Comparison of ENCODE assay signal across 9 cellular contexts in genomic region chr10:43390791-43391190, GRCh38. TPM values are rescaled to one million over a fixed set of nuclear protein-coding genes. Genes with fewer than 3 reads are reported as not detected.
DNase-seq lines count a peak whose midpoint lies in the region; ATAC-seq, FAIRE-seq and TF ChIP-seq lines count a peak whose summit lies in the region.
"Had no signal": no experiment of that assay in that cellular context is flagged by ENCODE, and none has a peak within 500 bp of the region (broad histone marks: within the 10 kb centered on the region; RNA-seq: fewer than 3 reads in every experiment).

No MANE protein-coding gene starts in this region.

- POLR2A ChIA-PET in GM12878 (lab: Charles Lee), result no interaction called here

- peaks cover 58% of the 10 kb centered on the region for H3K79me2 ChIP-seq in GM12878 (ENCODE audit: control insufficient read depth, insufficient read depth, low read length)

- DNase-seq in CD1c-positive myeloid dendritic cell (ENCODE audit: extremely low spot score) (peak; percentile 40), Kasumi-1 (lab: John Stamatoyannopoulos, UW) (peak; percentile 64 to 65), GM12878 (ENCODE audit: low read depth, low spot score) (no peak), kidney (peak; percentile 22), type B pancreatic cell (ENCODE audit: extremely low spot score, unreplicated experiment) (no peak), amniotic stem cell (lab: John Stamatoyannopoulos, UW) (no peak)

- RAD21 ChIA-PET in GM12878 (lab: Charles Lee; ENCODE audit: unreplicated experiment), result interaction anchor here (1.6 kb wide), 1 partner anchor 136 kb away, joined by 4 read pairs; no protein-coding TSS in a partner anchor

- no peak for TF ChIP-seq POLR2A in GM12878 (IDR thresholded peaks at IDR 0.05; ENCODE audit: low read depth, low read length)

- H3K4me3 ChIP-seq in GM12878 (no peak overlapping the region), kidney (ENCODE audit: low read length in 2 of 2) (no peak overlapping the region)

- peak overlapping the region; percentile 35 for H3K27ac Mint-ChIP-seq in type B pancreatic cell

- peaks cover 37% of the 10 kb centered on the region for H3K4me1 Mint-ChIP-seq in type B pancreatic cell (ENCODE audit: unreplicated experiment)

- H3K36me3 ChIP-seq in GM12878 (ENCODE audit: control insufficient read depth in 2 of 2, insufficient read depth in 2 of 2, low read length in 1 of 2), result peaks cover 38 to 52% of the 10 kb centered on the region in 2 experiments
- peaks cover 50 to 71% of the 10 kb centered on the region in 2 donors for H3K36me3 ChIP-seq in kidney (ENCODE audit: control insufficient read depth in 1 of 2, insufficient read depth in 2 of 2, low read length in 2 of 2)

- H3K27ac ChIP-seq in GM12878 (ENCODE audit: control insufficient read depth, insufficient read depth), result no peak overlapping the region
- H3K27ac ChIP-seq in kidney (ENCODE audit: low read depth in 2 of 2, low read length in 2 of 2), result no peak overlapping the region
- H3K27ac ChIP-seq: HL-60 had no signal

- ATAC-seq in GM12878 (peak; percentile 60), GM21737 (IDR thresholded peaks at IDR 0.05; ENCODE audit: unreplicated experiment) (no peak), GM21526 (IDR thresholded peaks at IDR 0.05; ENCODE audit: low FRiP score, unreplicated experiment) (no peak)

- peaks cover 60% of the 10 kb centered on the region for H3K36me3 Mint-ChIP-seq in type B pancreatic cell

- H3K4me2 ChIP-seq in GM12878 (ENCODE audit: control insufficient read depth, insufficient read depth), result no peak overlapping the region

- no peaks in the 10 kb centered on the region for H3K27me3 ChIP-seq in GM12878 (replicated peaks in 1 of 2; ENCODE audit: control insufficient read depth in 2 of 2, insufficient read depth in 2 of 2, low read length in 1 of 2)

- intact Hi-C loops in GM12878 (cut with micrococcal nuclease; ENCODE audit: unreplicated experiment) (loop anchor here (10.0 kb wide), 1 partner anchor 756 kb away; the partner anchor contains the start of gene ZNF33B), kidney (cut with DNase I) (no loop called here)

- BruUV-seq in GM12878 (replicated peaks; lab: Mats Ljungman, UMichigan), result no TSS peak

- H3K4me1 ChIP-seq in GM12878 (ENCODE audit: control insufficient read depth, insufficient read depth, low read length), result peaks cover 8% of the 10 kb centered on the region
- H3K4me1 ChIP-seq in kidney (ENCODE audit: control insufficient read depth in 1 of 2, insufficient read depth in 1 of 2, low read depth in 1 of 2, low read length in 2 of 2), result peaks cover 5 to 15% of the 10 kb centered on the region in 2 donors

- no peaks in the 10 kb centered on the region for H3K27me3 Mint-ChIP-seq in type B pancreatic cell

- 53% methylated on average over 5 of the region's 5 CpGs for WGBS in GM12878 (ENCODE audit: insufficient coverage, insufficient replicate concordance, low lambda C conversion rate, missing lambda C conversion rate)

- SMC1A ChIA-PET in GM12878 (lab: Charles Lee; ENCODE audit: uncharacterized antibody, unreplicated experiment), result interaction anchor here (0.7 kb wide), 1 partner anchor 62 kb away, joined by 3 read pairs; no protein-coding TSS in a partner anchor

- TF ChIP-seq RAD21 in GM12878 (IDR thresholded peaks at IDR 0.05; ENCODE audit: insufficient read depth, low read depth, low read length), result peak; percentile 49; the same call in 1 of the 2 replicates

- no peak for TF ChIP-seq EP300 in GM12878 (IDR thresholded peaks at IDR 0.05; ENCODE audit: borderline replicate concordance in 1 of 2, control insufficient read depth in 1 of 2, low read depth in 2 of 2, low read length in 2 of 2)

- H2AFZ ChIP-seq in GM12878 (ENCODE audit: control insufficient read depth, low read depth, low read length), result no peak overlapping the region

- no peak overlapping the region for H3K4me3 Mint-ChIP-seq in type B pancreatic cell

- in situ Hi-C loops in GM12878 (cut with MboI), result loop anchor here (25.0 kb wide), 2 partner anchors 103 to 603 kb away; partner anchors contain the start of gene BMS1

- H4K20me1 ChIP-seq in GM12878 (ENCODE audit: control insufficient read depth, insufficient read depth), result peaks cover 20% of the 10 kb centered on the region

- H3K9me3 Mint-ChIP-seq in type B pancreatic cell, result no peaks in the 10 kb centered on the region

- CTCF ChIA-PET in GM12878 (lab: Yijun Ruan, JAX), result interaction anchor here (1.1 to 1.3 kb wide), 4 partner anchors 10 to 252 kb away, joined by 3 to 4 read pairs (median 3); no protein-coding TSS in a partner anchor

- TF ChIP-seq CTCF in GM12878 (IDR thresholded peaks at IDR 0.05 in 2 of 3, conservative IDR thresholded peaks at IDR 0.05 in 1 of 3; ENCODE audit: control insufficient read depth in 2 of 3, extremely low read depth in 1 of 3, insufficient read depth in 1 of 3, low read depth in 3 of 3, low read length in 3 of 3) (peak; percentile 36 to 46 (median 42); a peak in 5 of 6 replicates), kidney (IDR thresholded peaks at IDR 0.05; ENCODE audit: borderline replicate concordance, extremely low read depth, insufficient read depth) (peak; percentile 32), type B pancreatic cell (conservative IDR thresholded peaks at IDR 0.05) (peak; percentile 63)

- H3K9ac ChIP-seq in GM12878 (ENCODE audit: control insufficient read depth, insufficient read depth, low read length) (no peak overlapping the region), kidney (ENCODE audit: low read length in 2 of 2) (no peak overlapping the region)

- FAIRE-seq in GM12878 (lab: Jason Lieb, UNC), result no peak
- FAIRE-seq in kidney (lab: Jason Lieb, UNC), result no peak

- H3K9me3 ChIP-seq in GM12878 (replicated peaks; ENCODE audit: control insufficient read depth, insufficient read depth, low read length) (no peaks in the 10 kb centered on the region), kidney (ENCODE audit: control insufficient read depth in 1 of 2, low read length in 2 of 2) (no peaks in the 10 kb centered on the region)

RNA-seq across cellular contexts. Expression of gene HNRNPF, which starts 18.2 kb away (rescaled TPM):
- 65.5 and 72.8 TPM in 2 replicates for total RNA-seq in GM12878 (2013; cell fraction: nucleolus; rRNA removed)
- total RNA-seq in GM12878 (2014; rRNA removed), result 291 and 315 TPM in 2 replicates
- total RNA-seq in GM12878 (2014; rRNA removed; fragmentation: Illumina TruSeq; extraction: Trizol), result 283 and 310 TPM in 2 replicates
- total RNA-seq in GM12878 (2021), result 372 and 373 TPM in 2 replicates
- 97.4 TPM for polyA plus RNA-seq in GM12878 (2011; ENCODE audit: low read depth)
- 262 and 295 TPM in 2 replicates for polyA plus RNA-seq in GM12878 (2011; rRNA removed)
- polyA plus RNA-seq in GM12878 (2011; cell fraction: cytosol; rRNA removed), result 225 and 283 TPM in 2 replicates
- polyA plus RNA-seq in GM12878 (2011; cell fraction: nucleus; rRNA removed), result 188 and 261 TPM in 2 replicates
- 141 and 169 TPM in 2 replicates for polyA plus RNA-seq in GM12878 (2012)
- polyA plus RNA-seq in GM12878 (2014; fragmentation: Illumina TruSeq; extraction: Trizol), result 228 and 321 TPM in 2 replicates
- 100 to 1,000 TPM; 156 to 158 TPM for polyA plus RNA-seq in GM12878 (2014; fragmentation: Nextera tagmentation; extraction: Ambion mirVana)
- 306 and 313 TPM in 2 replicates for polyA plus RNA-seq in GM12878 (2014; rRNA removed)
- 100 to 1,000 TPM; 274 to 282 TPM for polyA plus RNA-seq in GM12878 (2016; fragmentation: Nextera tagmentation; extraction: Ambion mirVana)
- 288 and 291 TPM in 2 replicates for polyA minus RNA-seq in GM12878 (2011; rRNA and poly(A)+ RNA removed)
- polyA minus RNA-seq in GM12878 (2011; cell fraction: cytosol; rRNA and poly(A)+ RNA removed), result 89.5 and 109 TPM in 2 replicates
- 32.3 and 63.9 TPM in 2 replicates for polyA minus RNA-seq in GM12878 (2011; cell fraction: nucleus; rRNA and poly(A)+ RNA removed)
- 190 TPM for total RNA-seq in kidney
- 74.0 TPM for polyA plus RNA-seq in kidney (ENCODE audit: insufficient read depth, low read depth, low replicate concordance)
- 220 and 287 TPM in 2 replicates for total RNA-seq in type B pancreatic cell (ENCODE audit: low replicate concordance)

RNA-seq across cellular contexts. Expression of gene FXYD4, which starts 19.4 kb away (rescaled TPM):
- total RNA-seq in GM12878 (2013; cell fraction: nucleolus; rRNA removed), result not detected in 2 replicates
- total RNA-seq in GM12878 (2014; rRNA removed), result not detected in 2 replicates
- not detected in 2 replicates for total RNA-seq in GM12878 (2014; rRNA removed; fragmentation: Illumina TruSeq; extraction: Trizol)
- not detected in 2 replicates for total RNA-seq in GM12878 (2021)
- not detected for polyA plus RNA-seq in GM12878 (2011; ENCODE audit: low read depth)
- polyA plus RNA-seq in GM12878 (2011; rRNA removed), result not detected in 2 replicates
- not detected in 2 replicates for polyA plus RNA-seq in GM12878 (2011; cell fraction: cytosol; rRNA removed)
- not detected in 2 replicates for polyA plus RNA-seq in GM12878 (2011; cell fraction: nucleus; rRNA removed)
- not detected in 2 replicates for polyA plus RNA-seq in GM12878 (2012)
- not detected in 2 replicates for polyA plus RNA-seq in GM12878 (2014; fragmentation: Illumina TruSeq; extraction: Trizol)
- not detected for polyA plus RNA-seq in GM12878 (2014; fragmentation: Nextera tagmentation; extraction: Ambion mirVana)
- not detected in 2 replicates for polyA plus RNA-seq in GM12878 (2014; rRNA removed)
- polyA plus RNA-seq in GM12878 (2016; fragmentation: Nextera tagmentation; extraction: Ambion mirVana), result not detected
- not detected in 2 replicates for polyA minus RNA-seq in GM12878 (2011; rRNA and poly(A)+ RNA removed)
- polyA minus RNA-seq in GM12878 (2011; cell fraction: cytosol; rRNA and poly(A)+ RNA removed), result not detected in 2 replicates
- polyA minus RNA-seq in GM12878 (2011; cell fraction: nucleus; rRNA and poly(A)+ RNA removed), result not detected in 2 replicates
- total RNA-seq in kidney, result 109 TPM
- polyA plus RNA-seq in kidney (ENCODE audit: insufficient read depth, low read depth, low replicate concordance), result 392 TPM
- 0.97 and 3.1 TPM in 2 replicates for total RNA-seq in type B pancreatic cell (ENCODE audit: low replicate concordance)

RNA-seq across cellular contexts. Expression of gene ZNF487, which starts 46.1 kb away (rescaled TPM):
- total RNA-seq in GM12878 (2013; cell fraction: nucleolus; rRNA removed), result 1.5 and 2.5 TPM in 2 replicates
- total RNA-seq in GM12878 (2014; rRNA removed) (1.5 and 1.8 TPM in 2 replicates), GM12878 (2014; rRNA removed; fragmentation: Illumina TruSeq; extraction: Trizol) (1.6 and 2.0 TPM in 2 replicates), GM12878 (2021) (0.74 and 1.1 TPM in 2 replicates), kidney (7.1 TPM), type B pancreatic cell (ENCODE audit: low replicate concordance) (3.5 and 6.4 TPM in 2 replicates)
- polyA plus RNA-seq in GM12878 (2011; ENCODE audit: low read depth), result 0.54 TPM
- polyA plus RNA-seq in GM12878 (2011; rRNA removed) (0.98 and 1.0 TPM in 2 replicates), GM12878 (2014; fragmentation: Illumina TruSeq; extraction: Trizol) (2.1 and 5.3 TPM in 2 replicates), GM12878 (2014; fragmentation: Nextera tagmentation; extraction: Ambion mirVana) (1 to 10 TPM in 1 of 2 experiments, under 1 TPM in 1; 0.77 to 1.3 TPM), GM12878 (2014; rRNA removed) (0.72 and 1.4 TPM in 2 replicates), GM12878 (2016; fragmentation: Nextera tagmentation; extraction: Ambion mirVana) (1 to 10 TPM in 1 of 2 experiments, under 1 TPM in 1; 0.89 to 1.0 TPM), kidney (ENCODE audit: insufficient read depth, low read depth, low replicate concordance) (9.7 TPM)
- polyA plus RNA-seq in GM12878 (2011; cell fraction: cytosol; rRNA removed), result 0.84 and 1.4 TPM in 2 replicates
- polyA plus RNA-seq in GM12878 (2011; cell fraction: nucleus; rRNA removed), result 0.28 and 0.50 TPM in 2 replicates
- 0.79 and 0.92 TPM in 2 replicates for polyA plus RNA-seq in GM12878 (2012)
- 0.72 and 1.2 TPM in 2 replicates for polyA minus RNA-seq in GM12878 (2011; rRNA and poly(A)+ RNA removed)
- not detected in 2 replicates for polyA minus RNA-seq in GM12878 (2011; cell fraction: cytosol; rRNA and poly(A)+ RNA removed)
- 0.24 and 0.57 TPM in 2 replicates for polyA minus RNA-seq in GM12878 (2011; cell fraction: nucleus; rRNA and poly(A)+ RNA removed)

Comparison
In these comparisons a context has a peak if more than half of its experiments do, and no peak if none do; other contexts are left out.
1. DNase-seq: peak in CD1c-positive myeloid dendritic cell (single experiment), Kasumi-1 (2 of 2) and kidney (single experiment); none in GM12878 (single experiment), type B pancreatic cell (single experiment) and amniotic stem cell (single experiment).
2. RNA of gene FXYD4, which starts 19.4 kb away (total RNA-seq): 109 TPM in kidney (single experiment); 0.97 to 3.1 TPM in type B pancreatic cell and not detected in GM12878; every median in the first group is over 10 times any median in the second.
3. Peak in every context shown above with its lines, with median percentiles within 50 percentile points of each other: CTCF ChIP-seq.